ENCODE assay signal across 8 cellular contexts in genomic region chr19:45716314-45717130, GRCh38. TPM values are rescaled to one million over a fixed set of nuclear protein-coding genes. Genes with fewer than 3 reads are reported as not detected.
A peak's percentile ranks its signal among the peaks of the same experiment; 100 is the strongest.
DNase-seq lines count a peak whose midpoint lies in the region; ATAC-seq and TF ChIP-seq lines count a peak whose summit lies in the region.

No MANE protein-coding gene starts in this region.

- H3K27me3 ChIP-seq in adrenal gland: no peaks in the 10 kb centered on the region
- no peaks in the 10 kb centered on the region for H3K27me3 ChIP-seq in hepatocyte
- no peaks in the 10 kb centered on the region for H3K27me3 ChIP-seq in sigmoid colon

- peaks cover 0 to 14% of the 10 kb centered on the region in 2 donors for H3K36me3 ChIP-seq in adrenal gland (replicated peaks in 1 of 2)
- no peaks in the 10 kb centered on the region for H3K36me3 ChIP-seq in hepatocyte (replicated peaks; ENCODE audit: insufficient read depth, low read depth)
- H3K36me3 ChIP-seq in sigmoid colon: peaks cover 11 to 23% (median 16%) of the 10 kb centered on the region in 4 donors

- TF ChIP-seq EP300 in sigmoid colon (IDR thresholded peaks at IDR 0.05): no peak

- WGBS in adrenal gland, 4 donors: 2 to 3% (median 2%) methylated on average over 22 to 24 of the region's 24 CpGs
- 4% methylated on average over 23 of the region's 24 CpGs for WGBS in hepatocyte (ENCODE audit: low lambda C conversion rate, missing lambda C conversion rate)
- WGBS in sigmoid colon, 2 donors: 1 to 2% methylated on average over 24 of the region's 24 CpGs

- H3K4me1 ChIP-seq in adrenal gland (replicated peaks in 1 of 2) (peaks cover 20 to 21% of the 10 kb centered on the region in 2 donors), hepatocyte (ENCODE audit: insufficient read depth) (peaks cover 11% of the 10 kb centered on the region), sigmoid colon (peaks cover 0 to 19% (median 17%) of the 10 kb centered on the region in 4 donors)

- peak overlapping the region; percentile 77 for H3K4me2 ChIP-seq in hepatocyte

- H2AFZ ChIP-seq in hepatocyte: peak overlapping the region; percentile 14

- no peaks in the 10 kb centered on the region for H3K9me2 ChIP-seq in hepatocyte (replicated peaks; ENCODE audit: insufficient read depth)

- DNase-seq in GM12865 (ENCODE audit: low read depth) (no peak), NCI-H748 treated with DMSO at 0.1 percent for 48 hours (lab: John Stamatoyannopoulos, UW) (peak; percentile 27), adrenal gland (peak in 1 of 7 donors; percentile 18), hepatocyte (ENCODE audit: low spot score) (peak; percentile 60), sigmoid colon (no peak), germinal center (ENCODE audit: low spot score) (no peak), A172 (ENCODE audit: low spot score) (no peak)

- H3K4me3 ChIP-seq in GM12865 (ENCODE audit: low read depth, low read length): peak overlapping the region; percentile 91
- H3K4me3 ChIP-seq in adrenal gland: peak overlapping the region in 3 of 4 donors; percentile 45 to 65 (median 57)
- H3K4me3 ChIP-seq in hepatocyte: peak overlapping the region; percentile 34
- peak overlapping the region; percentile 60 to 82 (median 69) for H3K4me3 ChIP-seq in sigmoid colon

- no peaks in the 10 kb centered on the region for H4K20me1 ChIP-seq in hepatocyte (ENCODE audit: insufficient read depth, poor library complexity, severe bottlenecking)

- intact Hi-C loops in adrenal gland (cut with DNase I) (no loop called here), sigmoid colon (cut with DNase I) (loop anchor here (1.0 to 2.0 kb wide), 3 partner anchors 24 to 64 kb away; partner anchors contain the start of gene QPCTL)

- peak overlapping the region; percentile 38 to 95 (median 62) for H3K27ac ChIP-seq in adrenal gland
- H3K27ac ChIP-seq in hepatocyte: peak overlapping the region; percentile 86
- H3K27ac ChIP-seq in sigmoid colon: peak overlapping the region; percentile 87 to 95 (median 88)

- peaks cover 64% of the 10 kb centered on the region for H3K79me2 ChIP-seq in hepatocyte

- no peak for TF ChIP-seq CTCF in GM12865 (IDR thresholded peaks at IDR 0.05; ENCODE audit: insufficient read depth, low read depth, low read length, missing control alignments)
- TF ChIP-seq CTCF in adrenal gland (IDR thresholded peaks at IDR 0.05): no peak
- no peak for TF ChIP-seq CTCF in hepatocyte (IDR thresholded peaks at IDR 0.05; ENCODE audit: poor library complexity)
- no peak for TF ChIP-seq CTCF in sigmoid colon (IDR thresholded peaks at IDR 0.05)

- no peak for ATAC-seq in GM19324 (IDR thresholded peaks at IDR 0.05; ENCODE audit: low FRiP score, unreplicated experiment)

- TF ChIP-seq POLR2A in adrenal gland (IDR thresholded peaks at IDR 0.05): peak in 1 of 2 donors; percentile 5
- TF ChIP-seq POLR2A in sigmoid colon (IDR thresholded peaks at IDR 0.05): peak in 1 of 2 donors; percentile 6

- no peaks in the 10 kb centered on the region for H3K9me3 ChIP-seq in adrenal gland (replicated peaks in 1 of 3)
- H3K9me3 ChIP-seq in hepatocyte (ENCODE audit: low read depth): no peaks in the 10 kb centered on the region
- no peaks in the 10 kb centered on the region for H3K9me3 ChIP-seq in sigmoid colon

RNA-seq across cellular contexts. Expression of gene FBXO46, which starts 14.2 kb away (rescaled TPM):
- total RNA-seq in adrenal gland (10 to 100 TPM in 7 of 8 donors, 1 to 10 TPM in 1; 5.7 to 25.6 (median 12.0) TPM), hepatocyte (4.6 and 7.5 TPM in 2 replicates), sigmoid colon (1 to 10 TPM; 7.1 to 9.7 (median 8.8) TPM)
- polyA plus RNA-seq in adrenal gland (10 to 100 TPM in 1 of 3 donors, 1 to 10 TPM in 2; 3.2 to 19.5 (median 9.1) TPM), hepatocyte (13.3 and 14.8 TPM in 2 replicates), sigmoid colon (10 to 100 TPM in 2 of 3 donors, 1 to 10 TPM in 1; 9.5 to 16.5 (median 10.8) TPM)
- 2.4 and 3.0 TPM in 2 replicates for total RNA-seq in A172 (2014; rRNA removed; shearing (Covaris generic))

RNA-seq across cellular contexts. Expression of gene MEIOSIN, which starts 16.7 kb away (rescaled TPM):
- total RNA-seq in adrenal gland (not detected), hepatocyte (not detected in 2 replicates), sigmoid colon (not detected)
- polyA plus RNA-seq in adrenal gland (under 1 TPM in 2 of 3 donors, not detected in 1; 0.03 to 0.05 TPM), hepatocyte (not detected in 2 replicates), sigmoid colon (not detected)
- not detected in 2 replicates for total RNA-seq in A172 (2014; rRNA removed; shearing (Covaris generic))

RNA-seq across cellular contexts. Expression of gene QPCTL, which starts 24.1 kb away (rescaled TPM):
- total RNA-seq in adrenal gland: 10 to 100 TPM in 4 of 8 donors, 1 to 10 TPM in 4; 2.8 to 14.4 (median 10.7) TPM
- 10 to 100 TPM in 2 of 3 donors, 1 to 10 TPM in 1; 5.2 to 17.2 (median 14.1) TPM for polyA plus RNA-seq in adrenal gland
- total RNA-seq in hepatocyte: 7.5 and 10.3 TPM in 2 replicates
- 6.8 and 11.0 TPM in 2 replicates for polyA plus RNA-seq in hepatocyte
- 1 to 10 TPM; 2.1 to 4.7 (median 3.4) TPM for total RNA-seq in sigmoid colon
- 1 to 10 TPM; 1.2 to 7.6 (median 1.6) TPM for polyA plus RNA-seq in sigmoid colon
- 5.1 and 8.2 TPM in 2 replicates for total RNA-seq in A172 (2014; rRNA removed; shearing (Covaris generic))

RNA-seq across cellular contexts. Expression of gene SNRPD2, which starts 24.8 kb away (rescaled TPM):
- total RNA-seq in adrenal gland (100 to 1,000 TPM; 179 to 382 (median 294) TPM), hepatocyte (149 and 165 TPM in 2 replicates), sigmoid colon (100 to 1,000 TPM; 145 to 261 (median 242) TPM)
- polyA plus RNA-seq in adrenal gland (100 to 1,000 TPM; 233 to 440 (median 329) TPM), hepatocyte (478 and 513 TPM in 2 replicates), sigmoid colon (100 to 1,000 TPM; 271 to 423 (median 382) TPM)
- 260 and 319 TPM in 2 replicates for total RNA-seq in A172 (2014; rRNA removed; shearing (Covaris generic))

RNA-seq across cellular contexts. Expression of gene GIPR, which starts 48.5 kb away (rescaled TPM):
- total RNA-seq in adrenal gland: under 1 TPM in 5 of 8 donors, not detected in 3; 0.28 to 0.94 (median 0.53) TPM
- 1 to 10 TPM in 1 of 3 donors, under 1 TPM in 1, not detected in 1; 0.80 to 1.8 TPM for polyA plus RNA-seq in adrenal gland
- total RNA-seq in hepatocyte: 1.8 and 2.7 TPM in 2 replicates
- 5.6 and 6.7 TPM in 2 replicates for polyA plus RNA-seq in hepatocyte
- total RNA-seq in sigmoid colon: not detected
- polyA plus RNA-seq in sigmoid colon: 10 to 100 TPM in 1 of 3 donors, 1 to 10 TPM in 1, under 1 TPM in 1; 0.69 to 11.8 (median 3.6) TPM
- total RNA-seq in A172 (2014; rRNA removed; shearing (Covaris generic)): 0.10 and 0.72 TPM in 2 replicates

Comparison
In these comparisons a context has a peak if more than half of its experiments do, and no peak if none do; other contexts are left out.
1. DNase-seq: peak in NCI-H748 treated with DMSO at 0.1 percent for 48 hours (single experiment) and hepatocyte (single experiment); none in GM12865 (single experiment), sigmoid colon (single experiment), germinal center (single experiment) and A172 (single experiment).
2. H3K4me3 ChIP-seq: peak in every context shown above with its lines; median percentile 91 in GM12865; 69 in sigmoid colon; 57 in adrenal gland; 34 in hepatocyte.
3. Peak in every context shown above with its lines, with median percentiles within 50 percentile points of each other: H3K27ac ChIP-seq.